ENCODE assay signal across 24 cellular contexts in the genomic region with DNA sequence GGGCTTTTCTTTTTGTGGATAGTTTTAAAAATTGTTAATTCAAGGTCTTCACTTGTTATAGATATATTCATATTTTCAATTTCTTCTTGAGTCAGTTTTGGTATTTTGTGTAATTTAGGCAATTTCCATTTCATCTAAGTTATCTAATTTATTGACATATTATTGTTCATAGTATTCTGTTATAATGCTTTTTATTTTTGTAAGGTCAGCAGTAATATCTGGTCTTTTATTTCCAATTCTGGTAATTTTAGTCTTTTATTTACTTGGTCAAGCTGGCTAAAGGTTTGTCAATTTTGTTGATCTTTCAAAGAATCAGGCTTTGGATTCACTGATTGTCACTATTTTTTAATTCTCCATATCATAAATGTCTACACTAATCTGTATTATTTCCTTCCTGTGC.
"Had no signal": no experiment of that assay in that cellular context is flagged by ENCODE, and none has a peak within 500 bp of the region (broad histone marks: within the 10 kb centered on the region; RNA-seq: fewer than 3 reads in every experiment).

No MANE protein-coding gene starts in this region.

- ATAC-seq: effector memory CD8-positive, alpha-beta T cell; foreskin keratinocyte; heart right ventricle; left cardiac atrium; left lung; left ventricle myocardium superior; lower lobe of right lung; mucosa of descending colon had no signal

- H3K4me3 ChIP-seq: colonic mucosa, esophagus muscularis mucosa, heart right ventricle, left lung, lower lobe of right lung, mucosa of descending colon had no signal

- DNase-seq: colonic mucosa; cortex of kidney; effector CD8-positive, alpha-beta T cell; effector memory CD8-positive, alpha-beta T cell; endodermal cell; erythroblast; foreskin keratinocyte; glutamatergic neuron; head of caudate nucleus; heart right ventricle; hippocampal formation; left cardiac atrium; left lung; left ventricle myocardium superior; lower lobe of right lung; mesenchymal stem cell; mucosa of descending colon; naive B cell had no signal

- H3K36me3 ChIP-seq: colonic mucosa, esophagus muscularis mucosa, heart right ventricle, left lung, lower lobe of right lung had no signal

- H3K4me1 ChIP-seq: colonic mucosa, esophagus muscularis mucosa, foreskin keratinocyte, heart right ventricle, left lung, lower lobe of right lung had no signal

- FAIRE-seq: endometrium, frontal cortex, islet of Langerhans, keratinocyte had no signal

- H3K27me3 ChIP-seq: colonic mucosa, left lung had no signal

- H3K9me3 ChIP-seq: colonic mucosa had no signal

- H3K27ac ChIP-seq: colonic mucosa, epithelial cell of prostate, esophagus muscularis mucosa, foreskin keratinocyte, heart right ventricle, left lung, lower lobe of right lung had no signal
